15 cellular contexts compared by ENCODE assay signal in genomic region chr13:112961457-112962369, GRCh38.
"Had no signal": no experiment of that assay in that cellular context is flagged by ENCODE, and none has a peak within 500 bp of the region (broad histone marks: within the 10 kb centered on the region; RNA-seq: fewer than 3 reads in every experiment).

No MANE protein-coding gene starts in this region.

- H3K4me3 Mint-ChIP-seq: activated CD4-positive, alpha-beta T cell treated with anti-CD3 and anti-CD28 coated beads, Interleukin-2, amount 10 ng/mL, durations not matched to agents 24 days and 14 days; activated T-helper 17 cell treated with anti-CD3 and anti-CD28 coated beads, Interleukin-2, amount 50 U/mL, for 72 hours; endodermal cell; neural crest cell had no signal

- H3K9me3 Mint-ChIP-seq: activated CD4-positive, alpha-beta T cell treated with anti-CD3 and anti-CD28 coated beads, Interleukin-2, amount 10 ng/mL, durations not matched to agents 24 days and 14 days; activated naive CD4-positive, alpha-beta T cell treated with anti-CD3 and anti-CD28 coated beads, Interleukin-2, amount 50 U/mL, for 72 hours; activated T-helper 17 cell treated with anti-CD3 and anti-CD28 coated beads, Interleukin-2, amount 50 U/mL, for 72 hours; endodermal cell; neural crest cell had no signal

- DNase-seq: activated CD4-positive, alpha-beta T cell treated with anti-CD3 and anti-CD28 coated beads, Interleukin-2, amount 10 ng/mL, durations not matched to agents 24 days and 14 days; amniotic stem cell; endodermal cell; glutamatergic neuron; mesendoderm; SJCRH30; stimulated activated naive CD4-positive, alpha-beta T cell; substantia nigra; T1000 had no signal

- H3K36me3 Mint-ChIP-seq: activated naive CD4-positive, alpha-beta T cell treated with anti-CD3 and anti-CD28 coated beads, Interleukin-2, amount 50 U/mL, for 72 hours; brain had no signal

- H3K9me3 ChIP-seq: SJCRH30 had no signal

- H3K4me1 ChIP-seq: parathyroid adenoma had no signal

- ATAC-seq: activated naive CD4-positive, alpha-beta T cell treated with anti-CD3 and anti-CD28 coated beads, Interleukin-2, amount 50 U/mL, for 72 hours; activated T-helper 17 cell treated with anti-CD3 and anti-CD28 coated beads, Interleukin-2, amount 50 U/mL, for 72 hours had no signal

- H3K27me3 ChIP-seq: SJCRH30 had no signal

- H3K27me3 Mint-ChIP-seq: activated T-helper 17 cell treated with anti-CD3 and anti-CD28 coated beads, Interleukin-2, amount 50 U/mL, for 72 hours had no signal

- H3K36me3 ChIP-seq: SJCRH30 had no signal

- H2AFZ ChIP-seq: parathyroid adenoma had no signal

- H3K4me1 Mint-ChIP-seq: activated CD4-positive, alpha-beta T cell treated with anti-CD3 and anti-CD28 coated beads, Interleukin-2, amount 10 ng/mL, durations not matched to agents 24 days and 14 days; activated T-helper 17 cell treated with anti-CD3 and anti-CD28 coated beads, Interleukin-2, amount 50 U/mL, for 72 hours had no signal

- H3K4me3 ChIP-seq: SJCRH30 had no signal

- H3K79me2 ChIP-seq: parathyroid adenoma had no signal

- H3K9ac ChIP-seq: parathyroid adenoma had no signal

- H3K27ac Mint-ChIP-seq: activated CD4-positive, alpha-beta T cell treated with anti-CD3 and anti-CD28 coated beads, Interleukin-2, amount 10 ng/mL, durations not matched to agents 24 days and 14 days; activated naive CD4-positive, alpha-beta T cell treated with anti-CD3 and anti-CD28 coated beads, Interleukin-2, amount 50 U/mL, for 72 hours; activated T-helper 17 cell treated with anti-CD3 and anti-CD28 coated beads, Interleukin-2, amount 50 U/mL, for 72 hours; endodermal cell had no signal

- H3K27ac ChIP-seq: parathyroid adenoma, SJCRH30, VCaP had no signal
